25 cellular contexts compared by ENCODE assay signal in the genomic region with DNA sequence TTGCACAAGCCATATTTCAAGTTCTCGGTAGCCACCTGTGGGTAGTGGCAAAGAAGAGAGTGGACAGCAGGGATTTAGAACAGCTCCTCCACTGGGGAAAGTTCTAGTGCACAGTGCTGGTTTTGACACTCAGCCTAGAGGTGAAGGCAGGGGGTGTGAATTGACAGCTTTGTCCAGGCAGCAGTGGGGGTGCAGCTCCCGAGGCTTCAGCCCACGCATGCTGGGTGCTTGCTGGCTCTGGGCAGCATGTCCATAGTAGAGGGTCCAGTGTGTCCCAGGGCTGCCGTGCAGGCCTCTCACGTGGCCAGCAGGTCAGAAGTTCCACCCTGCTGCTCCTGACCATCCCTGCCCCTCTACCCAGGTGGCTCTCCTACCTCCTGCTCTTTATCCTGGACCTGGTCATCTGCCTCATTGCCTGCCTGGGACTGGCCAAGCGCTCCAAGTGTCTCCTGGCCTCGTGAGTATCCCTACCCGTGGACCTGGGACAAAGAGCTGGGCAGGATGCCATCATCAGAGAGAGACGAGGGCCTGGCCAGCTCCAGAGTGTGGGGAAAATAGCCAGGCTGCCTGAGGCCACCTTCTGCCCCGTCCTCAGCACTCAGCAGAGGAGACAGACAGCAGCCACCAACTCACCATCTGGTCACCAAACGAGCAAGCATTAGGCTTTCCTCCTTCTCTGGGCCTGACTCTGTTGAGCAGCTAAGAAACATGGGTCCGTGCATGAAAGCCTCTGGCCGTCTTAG. TPM values are rescaled to one million over a fixed set of nuclear protein-coding genes. Genes with fewer than 3 reads are reported as not detected.
DNase-seq lines count a peak whose midpoint lies in the region; ATAC-seq and TF ChIP-seq lines count a peak whose summit lies in the region.
"Had no signal": no experiment of that assay in that cellular context is flagged by ENCODE, and none has a peak within 500 bp of the region (broad histone marks: within the 10 kb centered on the region; RNA-seq: fewer than 3 reads in every experiment).

No MANE protein-coding gene starts in this region.

- 29 to 54% methylated on average over 8 to 12 of the region's 13 CpGs for WGBS in thyroid gland, 2 donors

- no peaks in the 10 kb centered on the region for H3K27me3 ChIP-seq in thyroid gland
- H3K27me3 ChIP-seq: ascending aorta, upper lobe of left lung had no signal

- no peak overlapping the region for H3K4me3 Mint-ChIP-seq in nephron
- no peak overlapping the region for H3K4me3 Mint-ChIP-seq in naive thymus-derived CD8-positive, alpha-beta T cell
- H3K4me3 Mint-ChIP-seq: mesothelial cell of epicardium; stimulated activated memory B cell treated with anti-CD40 and anti-IgM and Interleukin-4, amounts not matched to agents 10 μg/mL and 1 μg/mL and 100 μg/mL, for 72 hours had no signal

- DNase-seq in anterior cingulate cortex (lab: John Stamatoyannopoulos, UW) (peak in 47 of 58 donors; percentile 13 to 83 (median 51)), cardiac septum (ENCODE audit: low spot score) (peak; percentile 84), thyroid gland (peak; percentile 93 to 94), glomerular visceral epithelial cell (ENCODE audit: extremely low spot score) (no peak), ACHN (no peak)
- DNase-seq in naive thymus-derived CD8-positive, alpha-beta T cell = no peak
- DNase-seq: activated naive CD4-positive, alpha-beta T cell; AML-193; GM23248; KG1; NCI-H1092; NCI-H2081 treated with DMSO at 0.1 percent for 48 hours; NCI-H524; SHP77; T-helper 1 cell had no signal

- peaks cover 32 to 49% of the 10 kb centered on the region in 2 donors for H3K4me1 ChIP-seq in thyroid gland
- H3K4me1 ChIP-seq: ascending aorta had no signal

- H3K27me3 Mint-ChIP-seq in nephron (ENCODE audit: low read depth) = peaks cover 7% of the 10 kb centered on the region
- no peaks in the 10 kb centered on the region for H3K27me3 Mint-ChIP-seq in naive thymus-derived CD8-positive, alpha-beta T cell
- H3K27me3 Mint-ChIP-seq: stimulated activated memory B cell treated with anti-CD40 and anti-IgM and Interleukin-4, amounts not matched to agents 10 μg/mL and 1 μg/mL and 100 μg/mL, for 72 hours had no signal

- H3K4me3 ChIP-seq in thyroid gland (replicated peaks in 1 of 3) = no peak overlapping the region
- H3K4me3 ChIP-seq: ascending aorta, coronary artery, GM23248, upper lobe of left lung had no signal

- intact Hi-C loops in cardiac septum (cut with DNase I) (loop anchor here (2.0 kb wide), 1 partner anchor 28 kb away; no protein-coding TSS in a partner anchor), thyroid gland (cut with DNase I) (no loop called here)

- no peaks in the 10 kb centered on the region for H3K9me3 ChIP-seq in thyroid gland
- H3K9me3 ChIP-seq: ascending aorta, upper lobe of left lung had no signal

- H3K36me3 ChIP-seq in thyroid gland = no peaks in the 10 kb centered on the region
- H3K36me3 ChIP-seq: ascending aorta had no signal

- H3K27ac ChIP-seq in thyroid gland = peak overlapping the region; percentile 5 to 56 (median 39)
- H3K27ac ChIP-seq: ascending aorta, coronary artery, GM23248, upper lobe of left lung had no signal

- H3K4me1 Mint-ChIP-seq in nephron = peaks cover 49% of the 10 kb centered on the region
- peaks cover 0 to 3% (median 0%) of the 10 kb centered on the region in 4 donors for H3K4me1 Mint-ChIP-seq in naive thymus-derived CD8-positive, alpha-beta T cell
- H3K4me1 Mint-ChIP-seq: stimulated activated memory B cell treated with anti-CD40 and anti-IgM and Interleukin-4, amounts not matched to agents 10 μg/mL and 1 μg/mL and 100 μg/mL, for 72 hours had no signal

- ATAC-seq in naive thymus-derived CD8-positive, alpha-beta T cell = no peak
- ATAC-seq: sciatic nerve; stimulated activated memory B cell treated with anti-CD40 and anti-IgM and Interleukin-4, amounts not matched to agents 10 μg/mL and 1 μg/mL and 100 μg/mL, for 72 hours had no signal

- no peaks in the 10 kb centered on the region for H3K9me3 Mint-ChIP-seq in nephron
- H3K9me3 Mint-ChIP-seq in naive thymus-derived CD8-positive, alpha-beta T cell = no peaks in the 10 kb centered on the region
- H3K9me3 Mint-ChIP-seq: stimulated activated memory B cell treated with anti-CD40 and anti-IgM and Interleukin-4, amounts not matched to agents 10 μg/mL and 1 μg/mL and 100 μg/mL, for 72 hours had no signal

- in situ Hi-C loops in ACHN (cut with HindIII; ENCODE audit: low pct_ligation_motif_present, low pct_unique_long_range_greater_than_20kb, low sequenced_read_pairs) = no loop called here

- POLR2A ChIA-PET in naive thymus-derived CD8-positive, alpha-beta T cell (lab: Charles Lee) = no interaction called here

- TF ChIP-seq CTCF in nephron (IDR thresholded peaks at IDR 0.05; ENCODE audit: unreplicated experiment in 3 of 3) = no peak
- no peak for TF ChIP-seq CTCF in thyroid gland (IDR thresholded peaks at IDR 0.05)

- peak overlapping the region in 2 of 3 experiments; percentile 53 to 72 for H3K27ac Mint-ChIP-seq in nephron
- peak overlapping the region in 1 of 10 donors; percentile 34 for H3K27ac Mint-ChIP-seq in naive thymus-derived CD8-positive, alpha-beta T cell
- H3K27ac Mint-ChIP-seq: mesothelial cell of epicardium; stimulated activated memory B cell treated with anti-CD40 and anti-IgM and Interleukin-4, amounts not matched to agents 10 μg/mL and 1 μg/mL and 100 μg/mL, for 72 hours had no signal

- no peak for TF ChIP-seq POLR2A in thyroid gland (IDR thresholded peaks at IDR 0.05)

- peaks cover 19% of the 10 kb centered on the region for H3K36me3 Mint-ChIP-seq in nephron (ENCODE audit: low read depth)
- peaks cover 0 to 2% (median 0%) of the 10 kb centered on the region in 3 donors for H3K36me3 Mint-ChIP-seq in naive thymus-derived CD8-positive, alpha-beta T cell

RNA-seq across cellular contexts. Expression of a gene that starts 29.8 kb away (rescaled TPM):
- 17.9 TPM for total RNA-seq in cardiac septum
- total RNA-seq in thyroid gland = 10 to 100 TPM; 12.4 to 24.7 (median 18.8) TPM
- 1 to 10 TPM; 7.5 to 9.6 TPM for total RNA-seq in naive thymus-derived CD8-positive, alpha-beta T cell
- 1 to 10 TPM in 2 of 3 donors, under 1 TPM in 1; 0.57 to 2.2 (median 1.8) TPM for polyA plus RNA-seq in naive thymus-derived CD8-positive, alpha-beta T cell
- total RNA-seq: GM23248 had no signal

RNA-seq across cellular contexts. Expression of a gene that starts 30.9 kb away (rescaled TPM):
- not detected for total RNA-seq in cardiac septum
- under 1 TPM in 1 of 4 donors, not detected in 3; 0.13 TPM for total RNA-seq in thyroid gland
- total RNA-seq in naive thymus-derived CD8-positive, alpha-beta T cell = under 1 TPM; 0.38 to 0.42 TPM
- under 1 TPM; 0.09 to 0.28 (median 0.11) TPM for polyA plus RNA-seq in naive thymus-derived CD8-positive, alpha-beta T cell
- total RNA-seq: ascending aorta, Daoy, GM23248, kidney epithelial cell, mesothelial cell of epicardium, omental fat pad, sciatic nerve had no signal
- polyA plus RNA-seq: GM23248 had no signal

RNA-seq across cellular contexts. Expression of a gene that starts 39.7 kb away (rescaled TPM):
- total RNA-seq in cardiac septum = 575 TPM
- 100 to 1,000 TPM; 320 to 657 (median 412) TPM for total RNA-seq in thyroid gland
- 1,000 to 10,000 TPM; 2,061 to 2,154 TPM for total RNA-seq in naive thymus-derived CD8-positive, alpha-beta T cell
- polyA plus RNA-seq in naive thymus-derived CD8-positive, alpha-beta T cell = 1,000 to 10,000 TPM; 2,282 to 2,688 (median 2,624) TPM

Comparison
In these comparisons a context has a peak if more than half of its experiments do, and no peak if none do; other contexts are left out.
1. DNase-seq: peak in anterior cingulate cortex (47 of 58), cardiac septum (single experiment) and thyroid gland (2 of 2); none in naive thymus-derived CD8-positive, alpha-beta T cell (0 of 10), glomerular visceral epithelial cell (single experiment) and ACHN (single experiment).